Comparison of ENCODE assay signal across 8 cellular contexts in the genomic region with DNA sequence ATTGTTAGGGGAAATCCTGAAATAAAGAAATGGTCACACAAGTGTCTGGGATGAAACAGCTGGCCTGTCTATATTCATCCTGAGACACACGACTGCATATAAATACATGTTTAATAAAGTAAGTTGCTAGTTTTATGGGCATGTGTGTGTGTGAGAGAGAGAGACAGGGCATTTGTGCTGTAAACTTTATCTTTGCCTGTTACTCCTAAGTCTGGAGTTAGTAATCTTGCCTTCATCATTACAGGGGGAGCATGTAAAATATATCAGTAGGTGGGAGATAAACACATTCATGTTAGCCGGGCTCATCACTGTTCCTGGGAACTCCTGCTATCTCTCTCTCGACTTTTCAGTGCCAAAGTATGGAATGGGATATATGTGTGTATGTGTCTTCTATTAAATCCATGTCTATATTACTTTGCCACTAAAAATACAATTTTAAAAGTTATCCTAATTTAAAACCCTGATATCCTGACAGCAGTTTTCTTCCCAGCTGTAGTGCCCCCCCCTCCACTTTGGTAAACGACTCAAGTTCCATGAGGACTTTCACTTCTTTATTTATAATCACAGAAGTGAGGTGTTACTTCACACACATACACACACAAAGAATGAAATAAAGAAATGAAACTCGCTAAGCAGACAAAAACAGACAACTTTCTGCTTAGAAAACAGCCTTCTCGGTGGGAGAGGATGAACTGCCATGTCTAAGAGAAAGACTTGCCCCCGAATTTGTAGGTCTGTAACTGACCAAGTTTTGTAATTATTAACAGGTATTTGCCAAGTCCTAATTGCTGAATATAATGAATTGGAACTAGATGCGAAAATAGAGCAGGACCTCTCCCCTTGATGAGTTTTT. TPM values are rescaled to one million over a fixed set of nuclear protein-coding genes. Genes with fewer than 3 reads are reported as not detected.
DNase-seq lines count a peak whose midpoint lies in the region; ATAC-seq and TF ChIP-seq lines count a peak whose summit lies in the region.

No MANE protein-coding gene starts in this region.

- peak overlapping the region; percentile 60 to 74 for H3K9ac ChIP-seq in colonic mucosa (ENCODE audit: low read depth in 2 of 2, low read length in 2 of 2)

- H3K4me1 ChIP-seq in left ventricle myocardium inferior: peaks cover 62% of the 10 kb centered on the region
- no peaks in the 10 kb centered on the region for H3K4me1 ChIP-seq in colonic mucosa

- H3K4me3 ChIP-seq in left ventricle myocardium inferior: peak overlapping the region; percentile 85
- peak overlapping the region; percentile 52 for H3K4me3 ChIP-seq in colonic mucosa

- H3K27me3 ChIP-seq in left ventricle myocardium inferior (ENCODE audit: low read depth): peaks cover 6% of the 10 kb centered on the region
- H3K27me3 ChIP-seq in colonic mucosa: peaks cover 38% of the 10 kb centered on the region

- H3K9me3 ChIP-seq in left ventricle myocardium inferior (replicated peaks) (no peaks in the 10 kb centered on the region), colonic mucosa (no peaks in the 10 kb centered on the region)

- ATAC-seq in Right ventricle myocardium inferior (no peak), HG03457 (IDR thresholded peaks at IDR 0.05; ENCODE audit: unreplicated experiment) (peak; percentile 45)

- H3K27ac ChIP-seq in left ventricle myocardium inferior (replicated peaks) (peak overlapping the region; percentile 98), colonic mucosa (peak overlapping the region; percentile 72)

- TF ChIP-seq CTCF in left ventricle myocardium inferior (IDR thresholded peaks at IDR 0.05; ENCODE audit: borderline replicate concordance): no peak
- no peak for TF ChIP-seq CTCF in colonic mucosa (IDR thresholded peaks at IDR 0.05)

- DNase-seq in left ventricle myocardium inferior (no peak), Right ventricle myocardium inferior (ENCODE audit: missing footprints) (no peak), colonic mucosa (no peak), renal cortical epithelial cell (ENCODE audit: low read depth) (peak; percentile 58), HT-29 (ENCODE audit: low spot score) (no peak), GF-D8 (lab: John Stamatoyannopoulos, UW) (no peak), COR-L47 (lab: John Stamatoyannopoulos, UW) (no peak)

- intact Hi-C loops in left ventricle myocardium inferior (cut with micrococcal nuclease): loop anchor here (10.0 kb wide), 1 partner anchor 194 kb away; no protein-coding TSS in a partner anchor
- intact Hi-C loops in Right ventricle myocardium inferior (cut with DNase I): loop anchor here (5.0 to 10.0 kb wide), 6 partner anchors 117 to 1396 kb away; no protein-coding TSS in a partner anchor
- intact Hi-C loops in colonic mucosa (cut with DNase I): no loop called here

- no peaks in the 10 kb centered on the region for H3K36me3 ChIP-seq in left ventricle myocardium inferior
- no peaks in the 10 kb centered on the region for H3K36me3 ChIP-seq in colonic mucosa

RNA-seq across cellular contexts. Expression of gene ZEB2, which starts 0.9 kb away (rescaled TPM):
- 89.1 TPM for total RNA-seq in left ventricle myocardium inferior
- total RNA-seq in Right ventricle myocardium inferior: 89.0 TPM
- 10 to 100 TPM; 17.4 to 29.6 TPM for total RNA-seq in colonic mucosa
- 9.7 and 23.8 TPM in 2 replicates for total RNA-seq in renal cortical epithelial cell
- total RNA-seq in HT-29 (2014; rRNA removed; shearing (Covaris generic)): 0.18 TPM in 1 of 2 replicates, not detected in the other
